ENCODE assay signal across 2 cellular contexts in the genomic region with DNA sequence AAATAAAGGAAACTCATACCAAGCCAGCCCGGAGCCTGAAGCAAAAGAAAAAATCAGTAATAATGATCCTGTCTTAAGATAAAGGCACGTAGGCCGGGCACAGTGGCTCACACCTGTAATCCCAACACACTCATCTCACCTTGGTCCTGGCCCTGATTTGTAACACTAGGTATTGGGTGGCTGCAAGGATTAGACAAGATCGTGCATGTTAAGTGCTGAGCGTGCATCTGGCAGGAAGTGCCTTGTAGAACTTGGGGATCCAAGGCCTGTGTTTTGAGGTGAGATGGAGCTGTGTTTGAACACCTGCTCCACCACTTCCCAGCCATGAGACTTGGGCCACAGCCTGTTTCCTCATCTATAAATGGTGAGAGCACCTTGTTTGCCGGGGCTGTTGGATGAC.
TF ChIP-seq lines count a peak whose summit lies in the region.

No MANE protein-coding gene starts in this region.

TF ChIP-seq in IMR-90, 13 proteins besides CTCF, POLR2A, EP300 and RAD21 (continued from another document):
- TF ChIP-seq MAZ (IDR thresholded peaks at IDR 0.05; ENCODE audit: borderline replicate concordance, low read depth, low read length) (no peak), CHD1 (IDR thresholded peaks at IDR 0.05; ENCODE audit: low read depth, low read length) (no peak), MXI1 (IDR thresholded peaks at IDR 0.05; ENCODE audit: borderline replicate concordance, low read depth, low read length) (no peak)

TF ChIP-seq in WTC11, 78 proteins besides CTCF, POLR2A, EP300 and RAD21 (continued from another document):
- TF ChIP-seq, protein P1, sequence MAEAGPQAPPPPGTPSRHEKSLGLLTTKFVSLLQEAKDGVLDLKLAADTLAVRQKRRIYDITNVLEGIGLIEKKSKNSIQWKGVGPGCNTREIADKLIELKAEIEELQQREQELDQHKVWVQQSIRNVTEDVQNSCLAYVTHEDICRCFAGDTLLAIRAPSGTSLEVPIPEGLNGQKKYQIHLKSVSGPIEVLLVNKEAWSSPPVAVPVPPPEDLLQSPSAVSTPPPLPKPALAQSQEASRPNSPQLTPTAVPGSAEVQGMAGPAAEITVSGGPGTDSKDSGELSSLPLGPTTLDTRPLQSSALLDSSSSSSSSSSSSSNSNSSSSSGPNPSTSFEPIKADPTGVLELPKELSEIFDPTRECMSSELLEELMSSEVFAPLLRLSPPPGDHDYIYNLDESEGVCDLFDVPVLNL (CRISPR knock-in tag; IDR thresholded peaks at IDR 0.05; ENCODE audit: borderline replicate concordance, low read depth) = no peak
- no peak for TF ChIP-seq GTF2I (CRISPR knock-in tag; conservative IDR thresholded peaks at IDR 0.05)
- no peak for TF ChIP-seq ZNF219 (CRISPR knock-in tag; IDR thresholded peaks at IDR 0.05; ENCODE audit: borderline replicate concordance)
- TF ChIP-seq, protein P2, sequence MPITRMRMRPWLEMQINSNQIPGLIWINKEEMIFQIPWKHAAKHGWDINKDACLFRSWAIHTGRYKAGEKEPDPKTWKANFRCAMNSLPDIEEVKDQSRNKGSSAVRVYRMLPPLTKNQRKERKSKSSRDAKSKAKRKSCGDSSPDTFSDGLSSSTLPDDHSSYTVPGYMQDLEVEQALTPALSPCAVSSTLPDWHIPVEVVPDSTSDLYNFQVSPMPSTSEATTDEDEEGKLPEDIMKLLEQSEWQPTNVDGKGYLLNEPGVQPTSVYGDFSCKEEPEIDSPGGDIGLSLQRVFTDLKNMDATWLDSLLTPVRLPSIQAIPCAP (CRISPR knock-in tag; IDR thresholded peaks at IDR 0.05) = no peak
- TF ChIP-seq ZNF416 (CRISPR knock-in tag; IDR thresholded peaks at IDR 0.05) = no peak
TF ChIP-seq in WTC11: peak in this region for 0.
